Comparison of ENCODE assay signal across 1 cellular context in the genomic region with DNA sequence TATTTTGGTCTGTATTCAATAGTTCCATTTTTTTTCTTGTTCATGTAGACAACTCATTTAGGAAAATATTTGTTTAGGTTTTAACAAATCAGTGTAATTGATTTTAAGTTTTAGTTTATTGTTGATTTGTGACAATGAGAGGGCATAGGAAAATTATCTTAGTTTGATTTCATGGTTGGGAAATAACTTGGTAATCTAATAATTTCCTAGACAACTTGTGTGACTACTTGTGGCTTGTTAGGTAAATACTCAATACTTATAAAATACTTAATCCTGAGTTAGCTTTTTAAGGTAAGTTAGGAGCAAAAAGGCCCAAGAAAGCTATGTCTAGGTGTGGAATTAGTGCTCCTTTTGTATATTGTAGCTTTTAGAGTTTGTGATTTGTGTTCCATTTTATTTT.
TF ChIP-seq lines count a peak whose summit lies in the region.

No MANE protein-coding gene starts in this region.

TF ChIP-seq in WTC11, 78 proteins besides CTCF, POLR2A, EP300 and RAD21:
- TF ChIP-seq NFATC4 (CRISPR knock-in tag; IDR thresholded peaks at IDR 0.05) (no peak), NR3C1 (CRISPR knock-in tag; conservative IDR thresholded peaks at IDR 0.05; ENCODE audit: low read depth) (no peak), ZNF532 (CRISPR knock-in tag; IDR thresholded peaks at IDR 0.05; ENCODE audit: borderline replicate concordance) (no peak), ZNF425 (CRISPR knock-in tag; conservative IDR thresholded peaks at IDR 0.05) (no peak), NFE2L1 (CRISPR knock-in tag; IDR thresholded peaks at IDR 0.05) (no peak), EMX1 (CRISPR knock-in tag; IDR thresholded peaks at IDR 0.05) (no peak), ZNF396 (CRISPR knock-in tag; IDR thresholded peaks at IDR 0.05; ENCODE audit: borderline replicate concordance) (no peak), TEAD1 (CRISPR knock-in tag; IDR thresholded peaks at IDR 0.05) (no peak), SOX15 (CRISPR knock-in tag; IDR thresholded peaks at IDR 0.05) (no peak), CREB1 (CRISPR knock-in tag; IDR thresholded peaks at IDR 0.05) (no peak), TEAD4 (CRISPR knock-in tag; IDR thresholded peaks at IDR 0.05) (no peak)
- TF ChIP-seq, protein P1, sequence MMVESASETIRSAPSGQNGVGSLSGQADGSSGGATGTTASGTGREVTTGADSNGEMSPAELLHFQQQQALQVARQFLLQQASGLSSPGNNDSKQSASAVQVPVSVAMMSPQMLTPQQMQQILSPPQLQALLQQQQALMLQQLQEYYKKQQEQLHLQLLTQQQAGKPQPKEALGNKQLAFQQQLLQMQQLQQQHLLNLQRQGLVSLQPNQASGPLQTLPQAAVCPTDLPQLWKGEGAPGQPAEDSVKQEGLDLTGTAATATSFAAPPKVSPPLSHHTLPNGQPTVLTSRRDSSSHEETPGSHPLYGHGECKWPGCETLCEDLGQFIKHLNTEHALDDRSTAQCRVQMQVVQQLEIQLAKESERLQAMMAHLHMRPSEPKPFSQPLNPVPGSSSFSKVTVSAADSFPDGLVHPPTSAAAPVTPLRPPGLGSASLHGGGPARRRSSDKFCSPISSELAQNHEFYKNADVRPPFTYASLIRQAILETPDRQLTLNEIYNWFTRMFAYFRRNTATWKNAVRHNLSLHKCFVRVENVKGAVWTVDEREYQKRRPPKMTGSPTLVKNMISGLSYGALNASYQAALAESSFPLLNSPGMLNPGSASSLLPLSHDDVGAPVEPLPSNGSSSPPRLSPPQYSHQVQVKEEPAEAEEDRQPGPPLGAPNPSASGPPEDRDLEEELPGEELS (CRISPR knock-in tag; IDR thresholded peaks at IDR 0.05), result no peak
- TF ChIP-seq, protein P2, sequence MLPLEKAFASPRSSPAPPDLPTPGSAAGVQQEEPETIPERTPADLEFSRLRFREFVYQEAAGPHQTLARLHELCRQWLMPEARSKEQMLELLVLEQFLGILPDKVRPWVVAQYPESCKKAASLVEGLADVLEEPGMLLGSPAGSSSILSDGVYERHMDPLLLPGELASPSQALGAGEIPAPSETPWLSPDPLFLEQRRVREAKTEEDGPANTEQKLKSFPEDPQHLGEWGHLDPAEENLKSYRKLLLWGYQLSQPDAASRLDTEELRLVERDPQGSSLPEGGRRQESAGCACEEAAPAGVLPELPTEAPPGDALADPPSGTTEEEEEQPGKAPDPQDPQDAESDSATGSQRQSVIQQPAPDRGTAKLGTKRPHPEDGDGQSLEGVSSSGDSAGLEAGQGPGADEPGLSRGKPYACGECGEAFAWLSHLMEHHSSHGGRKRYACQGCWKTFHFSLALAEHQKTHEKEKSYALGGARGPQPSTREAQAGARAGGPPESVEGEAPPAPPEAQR (CRISPR knock-in tag; IDR thresholded peaks at IDR 0.05), result no peak
